In the genomic region with DNA sequence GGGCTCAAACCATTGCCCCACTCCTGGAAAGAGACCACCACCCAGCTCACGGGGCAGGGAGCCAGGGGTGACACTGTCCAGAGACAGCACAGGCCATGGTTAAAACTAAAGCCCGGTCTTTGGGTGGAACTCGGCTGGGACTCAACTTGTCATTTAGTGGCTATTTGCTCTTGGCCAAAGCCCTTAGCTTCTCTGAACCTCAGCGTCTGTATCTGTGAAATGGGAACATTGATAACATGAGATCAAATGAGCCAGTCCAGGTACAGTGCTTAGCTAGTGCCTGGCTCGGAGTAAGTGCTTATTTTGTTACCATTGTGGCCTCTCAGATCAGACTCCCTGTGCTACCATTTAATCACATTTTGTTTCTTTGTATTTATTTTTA, we compare ENCODE assay signal across 20 cellular contexts. TPM values are rescaled to one million over a fixed set of nuclear protein-coding genes. Genes with fewer than 3 reads are reported as not detected.
"Had no signal": no experiment of that assay in that cellular context is flagged by ENCODE, and none has a peak within 500 bp of the region (broad histone marks: within the 10 kb centered on the region; RNA-seq: fewer than 3 reads in every experiment).

No MANE protein-coding gene starts in this region.

- DNase-seq: effector memory CD8-positive, alpha-beta T cell; foreskin melanocyte; head of caudate nucleus; hippocampal formation; kidney glomerular epithelial cell; mammary epithelial cell; mucosa of descending colon; posterior cingulate gyrus; sigmoid colon; stimulated activated CD4-positive, alpha-beta T cell treated with anti-CD3 and anti-CD28 coated beads, Interleukin-2, amount 100 ng/mL, for 24 hours; stimulated activated CD4-positive, alpha-beta T cell treated with anti-CD3 and anti-CD28 coated beads, Interleukin-4, amount 100 ng/mL, for 4 hours; stimulated activated naive CD4-positive, alpha-beta T cell; stomach; transverse colon had no signal

- H3K9me3 Mint-ChIP-seq: dendritic cell treated with granulocyte-macrophage colony-stimulating factor and Interleukin-4, amounts not matched to agents 40 ng/mL and 50 ng/mL, for 4 days; effector memory CD8-positive, alpha-beta T cell; naive thymus-derived CD8-positive, alpha-beta T cell had no signal

- ATAC-seq: effector memory CD8-positive, alpha-beta T cell; mucosa of descending colon had no signal

- H3K9me3 ChIP-seq: mucosa of descending colon, neutrophil, sigmoid colon, stomach, thoracic aorta, transverse colon had no signal

- H3K4me3 Mint-ChIP-seq: dendritic cell treated with granulocyte-macrophage colony-stimulating factor and Interleukin-4, amounts not matched to agents 40 ng/mL and 50 ng/mL, for 4 days; effector memory CD8-positive, alpha-beta T cell had no signal

- H3K36me3 ChIP-seq: neutrophil, sigmoid colon, stomach, thoracic aorta, transverse colon had no signal

- H3K27ac Mint-ChIP-seq: dendritic cell treated with granulocyte-macrophage colony-stimulating factor and Interleukin-4, amounts not matched to agents 40 ng/mL and 50 ng/mL, for 4 days; effector memory CD8-positive, alpha-beta T cell had no signal

- H3K27ac ChIP-seq: neutrophil, sigmoid colon, skin epidermis, stomach, thoracic aorta, transverse colon had no signal

- H3K4me3 ChIP-seq: mucosa of descending colon, sigmoid colon, skin epidermis, stomach, thoracic aorta, transverse colon had no signal

- H3K36me3 Mint-ChIP-seq: naive thymus-derived CD8-positive, alpha-beta T cell had no signal

RNA-seq across cellular contexts. Expression of gene RTN4RL1, which starts 48.5 kb away (rescaled TPM):
- total RNA-seq: endothelial cell of umbilical vein had no signal
